11 cellular contexts compared by ENCODE assay signal in genomic region chr15:100060276-100060926, GRCh38.
DNase-seq lines count a peak whose midpoint lies in the region; ATAC-seq and TF ChIP-seq lines count a peak whose summit lies in the region.
"Had no signal": no experiment of that assay in that cellular context is flagged by ENCODE, and none has a peak within 500 bp of the region (broad histone marks: within the 10 kb centered on the region; RNA-seq: fewer than 3 reads in every experiment).

No MANE protein-coding gene starts in this region.

- no peaks in the 10 kb centered on the region for H3K36me3 Mint-ChIP-seq in activated naive CD4-positive, alpha-beta T cell treated with anti-CD3 and anti-CD28 coated beads for 36 hours (ENCODE audit: low read depth)
- H3K36me3 Mint-ChIP-seq in activated CD4-positive, alpha-beta memory T cell treated with anti-CD3 and anti-CD28 coated beads for 36 hours = peaks cover 2% of the 10 kb centered on the region
- H3K36me3 Mint-ChIP-seq: natural killer cell treated with Interleukin-12 subunit alpha and Interleukin-12 subunit beta and Interleukin-15 and Interleukin-18, amount 100 ng/mL, for 72 hours had no signal

- intact Hi-C loops in activated naive CD4-positive, alpha-beta T cell treated with anti-CD3 and anti-CD28 coated beads for 36 hours (cut with micrococcal nuclease) = no loop called here
- intact Hi-C loops in activated CD4-positive, alpha-beta memory T cell treated with anti-CD3 and anti-CD28 coated beads for 36 hours (cut with micrococcal nuclease) = no loop called here

- CTCF ChIA-PET in activated naive CD4-positive, alpha-beta T cell treated with anti-CD3 and anti-CD28 coated beads for 36 hours (lab: Charles Lee) = no interaction called here
- CTCF ChIA-PET in activated CD4-positive, alpha-beta memory T cell treated with anti-CD3 and anti-CD28 coated beads for 36 hours (lab: Charles Lee) = no interaction called here

- no peak for ATAC-seq in HG03521 (IDR thresholded peaks at IDR 0.05; ENCODE audit: unreplicated experiment)
- ATAC-seq: natural killer cell treated with Interleukin-12 subunit alpha and Interleukin-12 subunit beta and Interleukin-15 and Interleukin-18, amount 100 ng/mL, for 72 hours had no signal

- no peak for TF ChIP-seq CTCF in epithelial cell of esophagus (IDR thresholded peaks at IDR 0.05; ENCODE audit: insufficient read depth, low read depth, low read length, missing control alignments)

- H3K27me3 Mint-ChIP-seq in activated naive CD4-positive, alpha-beta T cell treated with anti-CD3 and anti-CD28 coated beads for 36 hours (ENCODE audit: low read depth) = no peaks in the 10 kb centered on the region
- no peaks in the 10 kb centered on the region for H3K27me3 Mint-ChIP-seq in activated CD4-positive, alpha-beta memory T cell treated with anti-CD3 and anti-CD28 coated beads for 36 hours

- no peaks in the 10 kb centered on the region for H3K9me3 Mint-ChIP-seq in activated naive CD4-positive, alpha-beta T cell treated with anti-CD3 and anti-CD28 coated beads for 36 hours
- H3K9me3 Mint-ChIP-seq in activated CD4-positive, alpha-beta memory T cell treated with anti-CD3 and anti-CD28 coated beads for 36 hours = no peaks in the 10 kb centered on the region
- H3K9me3 Mint-ChIP-seq: natural killer cell treated with Interleukin-12 subunit alpha and Interleukin-12 subunit beta and Interleukin-15 and Interleukin-18, amount 100 ng/mL, for 72 hours; T-helper 1 cell treated with Interleukin-12 subunit alpha and Interleukin-12 subunit beta and Interleukin-4 antibody, amounts not matched to agents 30 μg/mL and 1 μg/mL, for 36 hours had no signal

- POLR2A ChIA-PET in activated CD4-positive, alpha-beta memory T cell treated with anti-CD3 and anti-CD28 coated beads for 36 hours (lab: Charles Lee) = no interaction called here

- H3K4me3 Mint-ChIP-seq in activated naive CD4-positive, alpha-beta T cell treated with anti-CD3 and anti-CD28 coated beads for 36 hours = no peak overlapping the region
- no peak overlapping the region for H3K4me3 Mint-ChIP-seq in activated CD4-positive, alpha-beta memory T cell treated with anti-CD3 and anti-CD28 coated beads for 36 hours
- H3K4me3 Mint-ChIP-seq: natural killer cell treated with Interleukin-12 subunit alpha and Interleukin-12 subunit beta and Interleukin-15 and Interleukin-18, amount 100 ng/mL, for 72 hours; T-helper 1 cell treated with Interleukin-12 subunit alpha and Interleukin-12 subunit beta and Interleukin-4 antibody, amounts not matched to agents 30 μg/mL and 1 μg/mL, for 36 hours had no signal

- peak; percentile 21 for DNase-seq in NCI-H1105 treated with DMSO at 0.1 percent for 48 hours (lab: John Stamatoyannopoulos, UW)
- DNase-seq in NCI-H1105 (lab: John Stamatoyannopoulos, UW) = no peak
- peak; percentile 84 for DNase-seq in epithelial cell of esophagus (ENCODE audit: low read depth)
- DNase-seq in lung microvascular endothelial cell (ENCODE audit: low read depth in 2 of 2) = peak; percentile 9 to 19
- no peak for DNase-seq in activated naive CD4-positive, alpha-beta T cell treated with anti-CD3 and anti-CD28 coated beads for 36 hours
- DNase-seq in COLO668 (lab: John Stamatoyannopoulos, UW; ENCODE audit: unreplicated experiment) = no peak
- DNase-seq in activated CD4-positive, alpha-beta memory T cell treated with anti-CD3 and anti-CD28 coated beads for 36 hours = no peak
- DNase-seq: DMS153 had no signal

- H3K4me3 ChIP-seq in epithelial cell of esophagus (ENCODE audit: low read length) = no peak overlapping the region

- H3K27ac Mint-ChIP-seq in activated naive CD4-positive, alpha-beta T cell treated with anti-CD3 and anti-CD28 coated beads for 36 hours = no peak overlapping the region
- no peak overlapping the region for H3K27ac Mint-ChIP-seq in activated CD4-positive, alpha-beta memory T cell treated with anti-CD3 and anti-CD28 coated beads for 36 hours
- H3K27ac Mint-ChIP-seq: natural killer cell treated with Interleukin-12 subunit alpha and Interleukin-12 subunit beta and Interleukin-15 and Interleukin-18, amount 100 ng/mL, for 72 hours; T-helper 1 cell treated with Interleukin-12 subunit alpha and Interleukin-12 subunit beta and Interleukin-4 antibody, amounts not matched to agents 30 μg/mL and 1 μg/mL, for 36 hours had no signal

- H3K4me1 Mint-ChIP-seq in activated naive CD4-positive, alpha-beta T cell treated with anti-CD3 and anti-CD28 coated beads for 36 hours (ENCODE audit: low read depth) = no peaks in the 10 kb centered on the region
- no peaks in the 10 kb centered on the region for H3K4me1 Mint-ChIP-seq in activated CD4-positive, alpha-beta memory T cell treated with anti-CD3 and anti-CD28 coated beads for 36 hours (ENCODE audit: low read depth)

Comparison
In these comparisons a context has a peak if more than half of its experiments do, and no peak if none do; other contexts are left out.
1. DNase-seq: peak in NCI-H1105 treated with DMSO at 0.1 percent for 48 hours (single experiment), epithelial cell of esophagus (single experiment) and lung microvascular endothelial cell (2 of 2); none in NCI-H1105 (single experiment), activated naive CD4-positive, alpha-beta T cell treated with anti-CD3 and anti-CD28 coated beads for 36 hours (single experiment), COLO668 (single experiment) and activated CD4-positive, alpha-beta memory T cell treated with anti-CD3 and anti-CD28 coated beads for 36 hours (single experiment).